ENCODE assay signal across 11 cellular contexts in genomic region chr15:40088929-40089755, GRCh38.
DNase-seq lines count a peak whose midpoint lies in the region; ATAC-seq and TF ChIP-seq lines count a peak whose summit lies in the region.
"Had no signal": no experiment of that assay in that cellular context is flagged by ENCODE, and none has a peak within 500 bp of the region (broad histone marks: within the 10 kb centered on the region; RNA-seq: fewer than 3 reads in every experiment).

No MANE protein-coding gene starts in this region.

- no peak for ATAC-seq in stimulated activated naive B cell treated with anti-CD40 and anti-IgM and Interleukin-4, amounts not matched to agents 10 μg/mL and 1 μg/mL and 100 μg/mL, for 72 hours (replicated peaks)

- no peaks in the 10 kb centered on the region for H3K9me2 ChIP-seq in SU-DHL-6 (replicated peaks; ENCODE audit: insufficient read depth, low read length)

- no peak for TF ChIP-seq CTCF in SU-DHL-6 (IDR thresholded peaks at IDR 0.05; ENCODE audit: insufficient read depth, low read length, poor library complexity, severe bottlenecking)

- H2AFZ ChIP-seq in SU-DHL-6 (ENCODE audit: low read depth, low read length, severe bottlenecking) = no peak overlapping the region

- H3K27ac Mint-ChIP-seq in stimulated activated naive B cell treated with anti-CD40 and anti-IgM and Interleukin-4, amounts not matched to agents 10 μg/mL and 1 μg/mL and 100 μg/mL, for 72 hours = peak overlapping the region; percentile 47

- H4K20me1 ChIP-seq in SU-DHL-6 (ENCODE audit: low read depth, low read length) = no peaks in the 10 kb centered on the region

- no peaks in the 10 kb centered on the region for H3K27me3 ChIP-seq in HUES6 (ENCODE audit: control insufficient read depth, insufficient read depth, low read length)
- no peaks in the 10 kb centered on the region for H3K27me3 ChIP-seq in SU-DHL-6 (ENCODE audit: low read length)
- H3K27me3 ChIP-seq: brain microvascular endothelial cell, esophagus muscularis mucosa had no signal

- DNase-seq in islet precursor cell = peak; percentile 98
- no peak for DNase-seq in stimulated activated naive B cell treated with anti-CD40 and anti-IgM and Interleukin-4, amounts not matched to agents 10 μg/mL and 1 μg/mL and 100 μg/mL, for 72 hours
- no peak for DNase-seq in activated CD8-positive, alpha-beta memory T cell treated with anti-CD3 and anti-CD28 coated beads, Interleukin-2, amount 50 U/mL, for 4 hours
- DNase-seq in SIG-M5 (lab: John Stamatoyannopoulos, UW) = no peak
- DNase-seq in amygdala (lab: John Stamatoyannopoulos, UW) = no peak
- DNase-seq: brain microvascular endothelial cell, NCI-H2081 treated with DMSO at 0.1 percent for 48 hours had no signal

- peaks cover 15% of the 10 kb centered on the region for H3K79me2 ChIP-seq in SU-DHL-6 (ENCODE audit: insufficient read depth, low read length)

- H3K9me3 Mint-ChIP-seq in stimulated activated naive B cell treated with anti-CD40 and anti-IgM and Interleukin-4, amounts not matched to agents 10 μg/mL and 1 μg/mL and 100 μg/mL, for 72 hours = no peaks in the 10 kb centered on the region

- H3K4me1 ChIP-seq in HUES6 (ENCODE audit: control insufficient read depth, insufficient read depth, low read length) = peaks cover 81% of the 10 kb centered on the region

- H3K36me3 ChIP-seq in HUES6 (ENCODE audit: control insufficient read depth, insufficient read depth, low read length) (no peaks in the 10 kb centered on the region), SU-DHL-6 (ENCODE audit: low read length) (no peaks in the 10 kb centered on the region; the same call in 1 of the 2 replicates)
- H3K36me3 ChIP-seq: brain microvascular endothelial cell had no signal

- H3F3A ChIP-seq in SU-DHL-6 (ENCODE audit: insufficient read depth) = peaks cover 20% of the 10 kb centered on the region

- H3K4me3 Mint-ChIP-seq in stimulated activated naive B cell treated with anti-CD40 and anti-IgM and Interleukin-4, amounts not matched to agents 10 μg/mL and 1 μg/mL and 100 μg/mL, for 72 hours = no peak overlapping the region

- H3K4me3 ChIP-seq in HUES6 (ENCODE audit: low read depth, low read length) = peak overlapping the region; percentile 25; the same call in 1 of the 2 replicates
- H3K4me3 ChIP-seq in SU-DHL-6 (ENCODE audit: insufficient read depth, low read length, poor library complexity, severe bottlenecking) = no peak overlapping the region
- H3K4me3 ChIP-seq: esophagus muscularis mucosa had no signal

- H3K9me3 ChIP-seq in HUES6 (ENCODE audit: control insufficient read depth, insufficient read depth, low read depth, low read length) (no peaks in the 10 kb centered on the region), SU-DHL-6 (ENCODE audit: insufficient read depth, low read length) (no peaks in the 10 kb centered on the region)
- H3K9me3 ChIP-seq: esophagus muscularis mucosa had no signal

- no peaks in the 10 kb centered on the region for H3K27me3 Mint-ChIP-seq in stimulated activated naive B cell treated with anti-CD40 and anti-IgM and Interleukin-4, amounts not matched to agents 10 μg/mL and 1 μg/mL and 100 μg/mL, for 72 hours

- H3K27ac ChIP-seq in HUES6 (ENCODE audit: low read depth, low read length) (peak overlapping the region; percentile 7; the same call in 1 of the 2 replicates), SU-DHL-6 (ENCODE audit: low read depth, low read length) (peak overlapping the region; percentile 66)
- H3K27ac ChIP-seq: brain microvascular endothelial cell, VCaP had no signal

- peaks cover 45 to 51% of the 10 kb centered on the region in 2 donors for H3K36me3 Mint-ChIP-seq in stimulated activated naive B cell treated with anti-CD40 and anti-IgM and Interleukin-4, amounts not matched to agents 10 μg/mL and 1 μg/mL and 100 μg/mL, for 72 hours

- no peak overlapping the region for H3K4me2 ChIP-seq in SU-DHL-6 (ENCODE audit: low read depth, low read length, poor library complexity, severe bottlenecking)

- H3K4me1 Mint-ChIP-seq in stimulated activated naive B cell treated with anti-CD40 and anti-IgM and Interleukin-4, amounts not matched to agents 10 μg/mL and 1 μg/mL and 100 μg/mL, for 72 hours = peaks cover 40 to 81% of the 10 kb centered on the region in 2 donors

- H3K9ac ChIP-seq in HUES6 (ENCODE audit: low read length) (peak overlapping the region; percentile 31), SU-DHL-6 (ENCODE audit: low read length) (0 out of 2 replicates have a peak overlapping the region, but pooled peaks have one; percentile 16)
